17 cellular contexts compared by ENCODE assay signal in genomic region chr3:13224967-13225366, GRCh38.
"Had no signal": no experiment of that assay in that cellular context is flagged by ENCODE, and none has a peak within 500 bp of the region (broad histone marks: within the 10 kb centered on the region; RNA-seq: fewer than 3 reads in every experiment).

No MANE protein-coding gene starts in this region.

- ATAC-seq: effector memory CD8-positive, alpha-beta T cell; lower lobe of right lung; naive thymus-derived CD8-positive, alpha-beta T cell; sciatic nerve; stimulated activated effector memory CD8-positive, alpha-beta T cell treated with anti-CD3 and anti-CD28 coated beads, Interleukin-12 subunit alpha, Interleukin-12 subunit beta, amount 100 ng/mL, for 72 hours had no signal

- H3K9me3 Mint-ChIP-seq: effector memory CD8-positive, alpha-beta T cell; naive thymus-derived CD8-positive, alpha-beta T cell; stimulated activated effector memory CD8-positive, alpha-beta T cell treated with anti-CD3 and anti-CD28 coated beads, Interleukin-12 subunit alpha, Interleukin-12 subunit beta, amount 100 ng/mL, for 72 hours had no signal

- H3K27me3 Mint-ChIP-seq: progenitor cell of endocrine pancreas had no signal

- H3K4me3 Mint-ChIP-seq: effector memory CD8-positive, alpha-beta T cell; naive thymus-derived CD8-positive, alpha-beta T cell; stimulated activated effector memory CD8-positive, alpha-beta T cell treated with anti-CD3 and anti-CD28 coated beads, Interleukin-12 subunit alpha, Interleukin-12 subunit beta, amount 100 ng/mL, for 72 hours had no signal

- H3K4me1 ChIP-seq: lower lobe of right lung, parathyroid adenoma, stomach, thyroid gland, vagina had no signal

- H2AFZ ChIP-seq: parathyroid adenoma had no signal

- H3K9me3 ChIP-seq: left ventricle myocardium inferior, lower lobe of right lung, neutrophil, stomach, thyroid gland, vagina had no signal

- H3K36me3 Mint-ChIP-seq: naive thymus-derived CD8-positive, alpha-beta T cell; stimulated activated effector memory CD8-positive, alpha-beta T cell treated with anti-CD3 and anti-CD28 coated beads, Interleukin-12 subunit alpha, Interleukin-12 subunit beta, amount 100 ng/mL, for 72 hours had no signal

- H3K27me3 ChIP-seq: stomach, thyroid gland, vagina had no signal

- H3K4me3 ChIP-seq: left ventricle myocardium inferior, lower lobe of right lung, stomach, thyroid gland, vagina had no signal

- DNase-seq: cortex of kidney; effector memory CD8-positive, alpha-beta T cell; left ventricle myocardium inferior; lower lobe of right lung; naive thymus-derived CD8-positive, alpha-beta T cell; stimulated activated CD4-positive, alpha-beta T cell treated with anti-CD3 and anti-CD28 coated beads, Interleukin-2, amount 100 ng/mL, for 24 hours; stimulated activated CD4-positive, alpha-beta T cell treated with anti-CD3 and anti-CD28 coated beads, Interleukin-4, amount 100 ng/mL, for 24 hours; stimulated activated naive CD4-positive, alpha-beta T cell treated with Interleukin-2 at 50 U/mL for 16 hours; stomach; thyroid gland; trophoblast cell had no signal

- H3K27ac ChIP-seq: left ventricle myocardium inferior, lower lobe of right lung, neutrophil, parathyroid adenoma, stomach, thyroid gland, vagina had no signal

- H3K36me3 ChIP-seq: left ventricle myocardium inferior, lower lobe of right lung, neutrophil, stomach, thyroid gland, vagina had no signal

- H3K79me2 ChIP-seq: parathyroid adenoma had no signal

- H3K27ac Mint-ChIP-seq: effector memory CD8-positive, alpha-beta T cell; progenitor cell of endocrine pancreas; stimulated activated effector memory CD8-positive, alpha-beta T cell treated with anti-CD3 and anti-CD28 coated beads, Interleukin-12 subunit alpha, Interleukin-12 subunit beta, amount 100 ng/mL, for 72 hours had no signal
